Comparison of ENCODE assay signal across 1 cellular context in the genomic region with DNA sequence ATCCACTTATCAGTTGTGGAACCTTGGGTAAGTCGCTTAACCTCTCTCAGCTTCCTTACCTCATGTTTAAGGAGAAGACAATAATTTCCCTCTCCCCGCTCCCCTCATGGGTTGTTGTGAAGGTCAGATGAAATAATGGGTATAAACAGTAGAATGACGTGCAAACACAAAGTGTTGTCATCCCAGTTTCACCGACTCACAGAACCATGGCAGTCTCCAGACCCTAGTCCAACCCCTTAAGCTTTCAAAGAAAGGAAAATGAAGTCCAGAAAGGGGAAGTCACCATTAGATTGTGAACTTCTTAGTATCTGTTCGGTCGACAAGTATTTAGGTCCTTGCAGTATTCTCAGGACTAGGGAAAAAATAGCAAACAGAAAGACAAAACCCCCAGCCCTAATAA.
TF ChIP-seq lines count a peak whose summit lies in the region.

No MANE protein-coding gene starts in this region.

TF ChIP-seq in H1, 55 proteins besides CTCF, POLR2A, EP300 and RAD21:
- no peak for TF ChIP-seq CBX5 (IDR thresholded peaks at IDR 0.05; ENCODE audit: low read depth, low read length)
- no peak for TF ChIP-seq TBP (IDR thresholded peaks at IDR 0.05; ENCODE audit: low read depth, low read length)
- TF ChIP-seq ASH2L (IDR thresholded peaks at IDR 0.05; ENCODE audit: low read length): no peak
